In genomic region chrX:41607264-41607832, GRCh38 we compare ENCODE assay signal across 15 cellular contexts.
"Had no signal": no experiment of that assay in that cellular context is flagged by ENCODE, and none has a peak within 500 bp of the region (broad histone marks: within the 10 kb centered on the region; RNA-seq: fewer than 3 reads in every experiment).

No MANE protein-coding gene starts in this region.

- ATAC-seq: activated CD4-positive, alpha-beta T cell treated with anti-CD3 and anti-CD28 coated beads for 36 hours; foreskin keratinocyte; natural killer cell had no signal

- DNase-seq: activated B cell treated with CpG ODN at 0.5 μM for 24 hours; activated CD4-positive, alpha-beta memory T cell treated with anti-CD3 and anti-CD28 coated beads for 36 hours; activated CD4-positive, alpha-beta T cell treated with anti-CD3 and anti-CD28 coated beads for 36 hours; activated effector memory CD4-positive, alpha-beta T cell treated with Interleukin-2 at 50 U/mL for 16 hours; activated naive CD4-positive, alpha-beta T cell treated with anti-CD3 and anti-CD28 coated beads for 36 hours; activated naive CD8-positive, alpha-beta T cell treated with anti-CD3 and anti-CD28 coated beads, Interleukin-2, amount 10 ng/mL, durations not matched to agents 7 days and 5 days; activated T-cell treated with anti-CD3 and anti-CD28 coated beads, Interleukin-2, amount 50 U/mL, for 48 hours; amygdala; foreskin keratinocyte; kidney; midbrain; natural killer cell; spleen; stimulated activated CD4-positive, alpha-beta T cell treated with anti-CD3 and anti-CD28 coated beads, Interleukin-4, amount 100 ng/mL, for 1 hour; stimulated activated naive CD4-positive, alpha-beta T cell treated with Interleukin-2 at 50 U/mL for 16 hours had no signal
